In the genomic region with DNA sequence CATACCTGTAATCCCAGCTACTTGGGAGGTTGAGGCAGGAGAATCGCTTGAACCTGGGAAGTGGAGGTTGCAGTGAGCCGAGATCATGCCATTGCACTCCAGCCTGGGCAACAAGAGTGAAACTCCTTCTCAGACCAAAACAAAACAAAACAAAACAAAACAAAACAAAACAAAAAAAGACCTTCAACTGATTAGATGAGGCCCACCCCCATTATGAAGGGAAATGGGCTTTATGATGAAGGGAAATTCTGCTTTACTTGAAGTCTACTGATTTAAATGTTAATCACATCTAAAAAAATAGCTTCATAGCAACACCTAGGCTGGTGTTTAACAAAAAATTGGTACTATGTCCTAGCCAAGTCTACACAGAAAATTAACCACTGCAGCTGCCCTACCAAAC, we compare ENCODE assay signal across 2 cellular contexts. TPM values are rescaled to one million over a fixed set of nuclear protein-coding genes. Genes with fewer than 3 reads are reported as not detected.
"Had no signal": no experiment of that assay in that cellular context is flagged by ENCODE, and none has a peak within 500 bp of the region (broad histone marks: within the 10 kb centered on the region; RNA-seq: fewer than 3 reads in every experiment).

No MANE protein-coding gene starts in this region.

RNA-seq across cellular contexts. Expression of a gene that starts 25.2 kb away (rescaled TPM):
- total RNA-seq: dermis microvascular lymphatic vessel endothelial cell, endothelial cell of umbilical vein had no signal
- polyA plus RNA-seq: endothelial cell of umbilical vein had no signal
